24 cellular contexts compared by ENCODE assay signal in the genomic region with DNA sequence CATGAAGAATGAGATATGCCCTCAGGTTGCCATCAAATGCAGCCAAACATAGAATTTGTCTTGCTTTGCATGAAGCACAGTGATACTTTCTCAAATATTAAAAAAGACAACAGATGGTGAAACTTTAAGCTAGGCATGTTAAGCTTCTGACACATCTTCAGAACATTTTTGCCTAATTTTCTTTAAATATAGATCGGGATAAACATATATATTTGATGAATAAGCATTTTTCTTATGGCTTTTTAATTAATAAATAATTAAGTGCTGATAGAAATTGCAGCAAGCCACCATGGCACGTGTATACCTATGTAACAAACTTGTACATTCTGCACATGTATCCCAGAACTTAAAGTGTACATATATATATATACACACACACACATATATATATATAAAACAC.
DNase-seq lines count a peak whose midpoint lies in the region; ATAC-seq, FAIRE-seq and TF ChIP-seq lines count a peak whose summit lies in the region.
"Had no signal": no experiment of that assay in that cellular context is flagged by ENCODE, and none has a peak within 500 bp of the region (broad histone marks: within the 10 kb centered on the region; RNA-seq: fewer than 3 reads in every experiment).

No MANE protein-coding gene starts in this region.

- H3K9me1 ChIP-seq in IMR-90 (ENCODE audit: insufficient read depth, low read length) (no peaks in the 10 kb centered on the region), K562 (ENCODE audit: control insufficient read depth, insufficient read depth, low read length) (no peaks in the 10 kb centered on the region)

- intact Hi-C loops in HepG2 (cut with micrococcal nuclease; ENCODE audit: unreplicated experiment) = no loop called here
- intact Hi-C loops in right lobe of liver (cut with DNase I) = no loop called here
- intact Hi-C loops in IMR-90 (cut with micrococcal nuclease) = no loop called here
- intact Hi-C loops in K562 (cut with micrococcal nuclease) = no loop called here
- intact Hi-C loops in testis (cut with DNase I; ENCODE audit: low total_unique reads) = no loop called here

- H2AK9ac ChIP-seq in IMR-90 (replicated peaks; ENCODE audit: low read depth, low read length, poor library complexity) = no peak overlapping the region

- POLR2A ChIA-PET in HepG2 (lab: Yijun Ruan, JAX) = no interaction called here
- POLR2A ChIA-PET in IMR-90 (lab: Charles Lee; ENCODE audit: unreplicated experiment) = no interaction called here
- POLR2A ChIA-PET in K562 (lab: Yijun Ruan, JAX) = no interaction called here

- ATAC-seq in HepG2 (no peak), right lobe of liver (no peak), IMR-90 (ENCODE audit: low read depth) (no peak), K562 (no peak), HG03175 (IDR thresholded peaks at IDR 0.05; ENCODE audit: unreplicated experiment) (no peak)
- ATAC-seq: CD8-positive, alpha-beta T cell; GM12878 had no signal

- H4K5ac ChIP-seq in IMR-90 (ENCODE audit: low read depth, low read length) = no peak overlapping the region

- H3K4me1 ChIP-seq in HepG2 (ENCODE audit: insufficient read depth, low read length) (no peaks in the 10 kb centered on the region), right lobe of liver (no peaks in the 10 kb centered on the region), IMR-90 (ENCODE audit: control insufficient read depth, insufficient read depth, low read length) (no peaks in the 10 kb centered on the region), K562 (replicated peaks in 1 of 2; ENCODE audit: control insufficient read depth in 2 of 2, insufficient read depth in 2 of 2, low read length in 2 of 2) (no peaks in the 10 kb centered on the region), testis (no peaks in the 10 kb centered on the region)
- H3K4me1 ChIP-seq: BLaER1 treated with 17β-estradiol and CSF1 and Interleukin-3, amounts not matched to agents 10 nM and 100 nM; Caco-2 had no signal

- no peak overlapping the region for H3K27ac ChIP-seq in HepG2 (ENCODE audit: extremely low read length, insufficient read depth, low read length)
- no peak overlapping the region for H3K27ac ChIP-seq in right lobe of liver
- no peak overlapping the region for H3K27ac ChIP-seq in IMR-90 (ENCODE audit: insufficient read depth, low read length)
- no peak overlapping the region for H3K27ac ChIP-seq in K562 (ENCODE audit: extremely low read depth, low read depth, low read length)
- H3K27ac ChIP-seq in testis = no peak overlapping the region
- H3K27ac ChIP-seq: 22Rv1; BLaER1 treated with 17β-estradiol and CSF1 and Interleukin-3, amounts not matched to agents 10 nM and 100 nM; C4-2B had no signal

- in situ Hi-C loops in HepG2 (cut with HindIII; ENCODE audit: extremely low pct_ligation_motif_present, low pct_unique_long_range_greater_than_20kb) = no loop called here
- in situ Hi-C loops in IMR-90 (cut with MboI; ENCODE audit: low sequenced_read_pairs) = no loop called here
- in situ Hi-C loops in K562 (cut with MboI) = no loop called here

- no peak overlapping the region for H2BK20ac ChIP-seq in IMR-90 (ENCODE audit: low read depth, low read length)

- no peak overlapping the region for H3K18ac ChIP-seq in IMR-90 (ENCODE audit: low read depth, low read length)

- H3K36me3 ChIP-seq in HepG2 (replicated peaks in 1 of 2; ENCODE audit: control insufficient read depth in 1 of 2, insufficient read depth in 2 of 2, low read length in 2 of 2) (no peaks in the 10 kb centered on the region), right lobe of liver (no peaks in the 10 kb centered on the region), IMR-90 (ENCODE audit: control insufficient read depth, insufficient read depth, low read length) (no peaks in the 10 kb centered on the region), K562 (ENCODE audit: control insufficient read depth, insufficient read depth, low read length) (no peaks in the 10 kb centered on the region), testis (ENCODE audit: low read depth, missing control alignments) (no peaks in the 10 kb centered on the region)

- TF ChIP-seq POLR2A in HepG2 (IDR thresholded peaks at IDR 0.05; ENCODE audit: insufficient read depth in 1 of 2, low read depth in 2 of 2, low read length in 2 of 2) (no peak), right lobe of liver (IDR thresholded peaks at IDR 0.05) (no peak), IMR-90 (IDR thresholded peaks at IDR 0.05; ENCODE audit: low read depth, low read length) (no peak), K562 (conservative IDR thresholded peaks at IDR 0.05) (no peak), testis (IDR thresholded peaks at IDR 0.05) (no peak)

- 1% methylated on average over 2 of the region's 2 CpGs for WGBS in HepG2 (ENCODE audit: low lambda C conversion rate)
- 35% methylated on average over 2 of the region's 2 CpGs for WGBS in right lobe of liver (ENCODE audit: insufficient coverage, low coverage, low lambda C conversion rate, missing lambda C conversion rate)
- no CpG with 5 or more reads among the region's 2 CpGs for WGBS in IMR-90 (ENCODE audit: extremely low coverage in 2 of 2, insufficient read length in 1 of 2), 2 experiments
- WGBS in K562 (ENCODE audit: insufficient coverage, low coverage, missing lambda C conversion rate) = 0% methylated on average over 2 of the region's 2 CpGs
- 84% methylated on average over 2 of the region's 2 CpGs for WGBS in testis, 2 donors

- FAIRE-seq in HepG2 (lab: Jason Lieb, UNC) (no peak), K562 (lab: Jason Lieb, UNC) (no peak)
- FAIRE-seq: D721Med, GM12878, GM12892, GM18507 had no signal

- H4K91ac ChIP-seq in IMR-90 (ENCODE audit: insufficient read depth, low read depth, low read length) = no peak overlapping the region

- H3K4me2 ChIP-seq in HepG2 (ENCODE audit: low read depth, low read length) (no peak overlapping the region), IMR-90 (ENCODE audit: low read depth, low read length) (no peak overlapping the region), K562 (ENCODE audit: insufficient read depth, low read length) (no peak overlapping the region)
- H3K4me2 ChIP-seq: BLaER1 treated with 17β-estradiol and CSF1 and Interleukin-3, amounts not matched to agents 10 nM and 100 nM had no signal

- H3K79me1 ChIP-seq in IMR-90 (ENCODE audit: low read depth in 1 of 2, low read length in 2 of 2) = no peaks in the 10 kb centered on the region

- DNase-seq in HepG2 (ENCODE audit: low spot score) (no peak), right lobe of liver (no peak), IMR-90 (no peak), K562 (ENCODE audit: extremely low read depth in 1 of 4, low spot score in 3 of 4) (no peak), DMS153 treated with DMSO at 0.1 percent for 48 hours (lab: John Stamatoyannopoulos, UW; ENCODE audit: unreplicated experiment) (no peak), testis (no peak)
- DNase-seq: AML-193; Caco-2; Calu3; CD4-positive, alpha-beta T cell; CD8-positive, alpha-beta T cell; DMS53; DMS79; DND-41; EL; GDM1 had no signal

- H3K9ac ChIP-seq in HepG2 (ENCODE audit: insufficient read depth, low read depth, low read length) = no peak overlapping the region
- H3K9ac ChIP-seq in IMR-90 (ENCODE audit: low read depth, low read length) = no peak overlapping the region
- no peak overlapping the region for H3K9ac ChIP-seq in K562 (ENCODE audit: insufficient read depth in 1 of 2, low read depth in 2 of 2, low read length in 2 of 2)
- H3K9ac ChIP-seq: BLaER1 treated with 17β-estradiol and CSF1 and Interleukin-3, amounts not matched to agents 10 nM and 100 nM had no signal

- no peak overlapping the region for H3K56ac ChIP-seq in IMR-90 (ENCODE audit: extremely low read depth, insufficient read depth, low read length)

- H3K79me2 ChIP-seq in HepG2 (ENCODE audit: insufficient read depth, low read length) (no peaks in the 10 kb centered on the region), K562 (ENCODE audit: control insufficient read depth, insufficient read depth, low read length) (no peaks in the 10 kb centered on the region)

- H3K4ac ChIP-seq in IMR-90 (ENCODE audit: low read depth, low read length) = no peak overlapping the region

- CTCF ChIA-PET in HepG2 (lab: Yijun Ruan, JAX; ENCODE audit: low intra/inter-chr PET ratio, low total read pairs) (no interaction called here), IMR-90 (lab: Yijun Ruan, JAX) (no interaction called here), K562 (lab: Yijun Ruan, JAX; ENCODE audit: low intra/inter-chr PET ratio) (no interaction called here)

- no peak for TF ChIP-seq RAD21 in HepG2 (CRISPR knock-in tag; IDR thresholded peaks at IDR 0.05)
- no peak for TF ChIP-seq RAD21 in IMR-90 (IDR thresholded peaks at IDR 0.05; ENCODE audit: low read length)
- TF ChIP-seq RAD21 in K562 (CRISPR knock-in tag; conservative IDR thresholded peaks at IDR 0.05 in 1 of 2, IDR thresholded peaks at IDR 0.05 in 1 of 2) = no peak

- TF ChIP-seq CTCF in HepG2 (CRISPR knock-in tag; IDR thresholded peaks at IDR 0.05) (no peak), right lobe of liver (IDR thresholded peaks at IDR 0.05) (no peak), IMR-90 (conservative IDR thresholded peaks at IDR 0.05; ENCODE audit: low read depth, low read length) (no peak), K562 (IDR thresholded peaks at IDR 0.05 in 2 of 3, conservative IDR thresholded peaks at IDR 0.05 in 1 of 3; ENCODE audit: insufficient read depth in 2 of 3, low read depth in 1 of 3, low read length in 3 of 3) (no peak), testis (IDR thresholded peaks at IDR 0.05) (no peak)

- no peak for TF ChIP-seq EP300 in HepG2 (IDR thresholded peaks at IDR 0.05; ENCODE audit: low read depth in 2 of 2, low read length in 2 of 2)
- TF ChIP-seq EP300 in HepG2 (CRISPR knock-in tag; IDR thresholded peaks at IDR 0.05; ENCODE audit: borderline replicate concordance) = no peak
- TF ChIP-seq EP300 in K562 (IDR thresholded peaks at IDR 0.05; ENCODE audit: low read length) = no peak

- H2BK15ac ChIP-seq in IMR-90 (ENCODE audit: low read depth, low read length) = no peak overlapping the region

- H4K8ac ChIP-seq in IMR-90 (ENCODE audit: low read depth in 2 of 2, low read length in 2 of 2) = no peak overlapping the region

- BruUV-seq in HepG2 (replicated peaks; lab: Mats Ljungman, UMichigan) = no TSS peak
- BruUV-seq in IMR-90 (replicated peaks; lab: Mats Ljungman, UMichigan) = no TSS peak
- BruUV-seq in K562 (replicated peaks; lab: Mats Ljungman, UMichigan) = no TSS peak

- no peak overlapping the region for H3K4me3 ChIP-seq in HepG2 (replicated peaks in 1 of 3; ENCODE audit: insufficient read depth in 1 of 3, low read depth in 2 of 3, low read length in 3 of 3)
- H3K4me3 ChIP-seq in right lobe of liver = no peak overlapping the region
- H3K4me3 ChIP-seq in IMR-90 (ENCODE audit: insufficient read depth, low read depth, low read length) = no peak overlapping the region
- no peak overlapping the region for H3K4me3 ChIP-seq in K562
- H3K4me3 ChIP-seq in testis = no peak overlapping the region
- H3K4me3 ChIP-seq: BLaER1 treated with 17β-estradiol and CSF1 and Interleukin-3, amounts not matched to agents 10 nM and 100 nM; GM12878 had no signal

- dilution Hi-C loops in IMR-90 (cut with HindIII; ENCODE audit: low sequenced_read_pairs, unreplicated experiment) = no loop called here

- no peak overlapping the region for H3K23ac ChIP-seq in IMR-90 (ENCODE audit: low read depth, low read length)

- H2BK5ac ChIP-seq in IMR-90 (ENCODE audit: low read depth, low read length, poor library complexity, severe bottlenecking) = no peak overlapping the region

- no peak overlapping the region for H2BK120ac ChIP-seq in IMR-90 (ENCODE audit: low read depth, low read length)

- H2AK5ac ChIP-seq in IMR-90 (ENCODE audit: low read depth, low read length) = no peak overlapping the region

- H2AFZ ChIP-seq in HepG2 (ENCODE audit: low read length) (no peak overlapping the region), IMR-90 (replicated peaks; ENCODE audit: low read length, poor library complexity) (no peak overlapping the region), K562 (ENCODE audit: low read depth, low read length) (no peak overlapping the region)

- no peaks in the 10 kb centered on the region for H3K9me3 ChIP-seq in HepG2 (ENCODE audit: low read length)
- no peaks in the 10 kb centered on the region for H3K9me3 ChIP-seq in right lobe of liver
- no peaks in the 10 kb centered on the region for H3K9me3 ChIP-seq in IMR-90 (ENCODE audit: control insufficient read depth, insufficient read depth, low read length)
- no peaks in the 10 kb centered on the region for H3K9me3 ChIP-seq in K562 (replicated peaks; ENCODE audit: control insufficient read depth, insufficient read depth, low read depth, low read length)
- H3K9me3 ChIP-seq in testis = no peaks in the 10 kb centered on the region
- H3K9me3 ChIP-seq: Caco-2 had no signal

- no peaks in the 10 kb centered on the region for H4K20me1 ChIP-seq in HepG2 (ENCODE audit: insufficient read depth, low read length)
- H4K20me1 ChIP-seq in IMR-90 (ENCODE audit: insufficient read depth, low read length) = no peaks in the 10 kb centered on the region
- H4K20me1 ChIP-seq in K562 (replicated peaks; ENCODE audit: control insufficient read depth, insufficient read depth, low read length) = no peaks in the 10 kb centered on the region
- H4K20me1 ChIP-seq: BLaER1 treated with 17β-estradiol and CSF1 and Interleukin-3, amounts not matched to agents 10 nM and 100 nM had no signal

- H3K14ac ChIP-seq in IMR-90 (replicated peaks; ENCODE audit: low read depth, low read length) = no peak overlapping the region

- H3K27me3 ChIP-seq in HepG2 (ENCODE audit: control insufficient read depth in 1 of 2, insufficient read depth in 2 of 2, low read length in 2 of 2) = no peaks in the 10 kb centered on the region
- H3K27me3 ChIP-seq in right lobe of liver = no peaks in the 10 kb centered on the region
- H3K27me3 ChIP-seq in IMR-90 (ENCODE audit: control insufficient read depth, insufficient read depth, low read length) = no peaks in the 10 kb centered on the region
- H3K27me3 ChIP-seq in K562 (ENCODE audit: control insufficient read depth in 2 of 2, insufficient read depth in 2 of 2, low read length in 2 of 2) = no peaks in the 10 kb centered on the region
- no peaks in the 10 kb centered on the region for H3K27me3 ChIP-seq in testis
- H3K27me3 ChIP-seq: BLaER1 treated with 17β-estradiol and CSF1 and Interleukin-3, amounts not matched to agents 10 nM and 100 nM had no signal
